In genomic region chr1:150281221-150281757, GRCh38 we compare ENCODE assay signal across 8 cellular contexts.
A peak's percentile ranks its signal among the peaks of the same experiment; 100 is the strongest.
DNase-seq lines count a peak whose midpoint lies in the region; ATAC-seq and TF ChIP-seq lines count a peak whose summit lies in the region.

No MANE protein-coding gene starts in this region.

- ATAC-seq in GM18511 (IDR thresholded peaks at IDR 0.05; ENCODE audit: unreplicated experiment), result no peak

- TF ChIP-seq CTCF in AG09309 (IDR thresholded peaks at IDR 0.05; ENCODE audit: control insufficient read depth, insufficient read depth, low read depth, low read length, missing control alignments), result peak; percentile 79

- H3K4me3 ChIP-seq in AG09309 (ENCODE audit: control insufficient read depth, low read depth, low read length) (peak overlapping the region; percentile 83), HAP-1 (no peak overlapping the region), mucosa of rectum (ENCODE audit: low read length in 2 of 2) (peak overlapping the region; percentile 65 to 80)

- no peaks in the 10 kb centered on the region for H3K4me1 ChIP-seq in HAP-1
- H3K4me1 ChIP-seq in mucosa of rectum (ENCODE audit: control insufficient read depth in 2 of 2, insufficient read depth in 2 of 2, low read length in 2 of 2), result peaks cover 19% of the 10 kb centered on the region in 2 donors

- DNase-seq in AG09309 (ENCODE audit: low read depth), result peak; percentile 38
- peak; percentile 53 to 80 for DNase-seq in HAP-1 (ENCODE audit: low spot score in 2 of 2)
- DNase-seq in NCI-H82 (lab: John Stamatoyannopoulos, UW), result peak; percentile 82
- peak; percentile 66 for DNase-seq in activated CD8-positive, alpha-beta memory T cell treated with anti-CD3 and anti-CD28 coated beads, Interleukin-2, amount 50 U/mL, for 4 hours
- no peak for DNase-seq in epithelial cell of prostate (ENCODE audit: low read depth, low spot score)
- DNase-seq in stimulated activated CD8-positive, alpha-beta memory T cell treated with anti-CD3 and anti-CD28 coated beads, Interleukin-7, amount 100 ng/mL, for 4 hours (ENCODE audit: low read depth in 2 of 2), result peak; percentile 37 to 48

- H3K27me3 ChIP-seq in HAP-1 (ENCODE audit: low read depth), result 0 out of 2 replicates have a peak, but pooled peaks cover 3% of the 10 kb centered on the region
- no peaks in the 10 kb centered on the region for H3K27me3 ChIP-seq in mucosa of rectum (ENCODE audit: control insufficient read depth in 2 of 2, insufficient read depth in 2 of 2, low read length in 2 of 2)

- H3K27ac ChIP-seq in epithelial cell of prostate, result peak overlapping the region; percentile 88
- H3K27ac ChIP-seq in mucosa of rectum (ENCODE audit: low read depth in 2 of 2, low read length in 2 of 2), result peak overlapping the region; percentile 73 to 79

- no peaks in the 10 kb centered on the region for H3K9me3 ChIP-seq in HAP-1
- H3K9me3 ChIP-seq in mucosa of rectum (ENCODE audit: control insufficient read depth in 2 of 2, low read length in 2 of 2), result no peaks in the 10 kb centered on the region

- no peaks in the 10 kb centered on the region for H3K36me3 ChIP-seq in HAP-1 (replicated peaks)
- peaks cover 0 to 1% of the 10 kb centered on the region in 2 donors for H3K36me3 ChIP-seq in mucosa of rectum (ENCODE audit: control insufficient read depth in 2 of 2, insufficient read depth in 2 of 2, low read length in 2 of 2)

- in situ Hi-C loops in HAP-1 (cut with MboI; ENCODE audit: low sequenced_read_pairs), result no loop called here

- H3K9ac ChIP-seq in mucosa of rectum (ENCODE audit: low read depth in 1 of 2, low read length in 2 of 2), result peak overlapping the region; percentile 63 to 66
